In the genomic region with DNA sequence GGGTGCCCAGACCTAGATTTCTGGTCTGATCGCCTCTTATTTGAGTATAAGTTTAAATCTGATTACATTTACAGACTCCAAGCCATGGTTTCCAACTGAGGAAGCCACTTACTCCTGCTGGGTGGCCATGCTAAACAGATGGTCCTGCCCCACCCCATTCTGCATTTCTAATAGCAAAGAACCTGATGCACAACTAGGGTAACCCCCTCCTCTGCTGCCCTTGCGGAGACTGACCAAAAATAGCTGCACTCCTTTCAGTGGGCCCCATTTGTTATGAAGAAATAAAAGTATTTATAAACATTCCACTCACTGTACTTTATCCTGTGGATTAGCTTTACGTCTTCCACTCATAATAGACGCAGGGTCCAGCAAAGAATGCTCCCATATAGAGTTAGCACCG, we compare ENCODE assay signal across 19 cellular contexts. TPM values are rescaled to one million over a fixed set of nuclear protein-coding genes. Genes with fewer than 3 reads are reported as not detected.
DNase-seq lines count a peak whose midpoint lies in the region; ATAC-seq and TF ChIP-seq lines count a peak whose summit lies in the region.
"Had no signal": no experiment of that assay in that cellular context is flagged by ENCODE, and none has a peak within 500 bp of the region (broad histone marks: within the 10 kb centered on the region; RNA-seq: fewer than 3 reads in every experiment).

No MANE protein-coding gene starts in this region.

- H3K4me3 ChIP-seq in heart right ventricle (peak overlapping the region in 1 of 10 donors; percentile 9), mesenchymal stem cell (ENCODE audit: insufficient read depth in 1 of 2, low read depth in 1 of 2, low read length in 2 of 2) (no peak overlapping the region)
- H3K4me3 ChIP-seq: SJCRH30, tibial artery had no signal

- H3K9me3 ChIP-seq in heart right ventricle = no peaks in the 10 kb centered on the region
- H3K9me3 ChIP-seq in mesenchymal stem cell (ENCODE audit: control insufficient read depth, low read length) = no peaks in the 10 kb centered on the region
- H3K9me3 ChIP-seq: SJCRH30, tibial artery had no signal

- peaks cover 30% of the 10 kb centered on the region for H3K79me1 ChIP-seq in mesenchymal stem cell (replicated peaks; ENCODE audit: low read length, poor library complexity, severe bottlenecking)

- peaks cover 0 to 60% (median 31%) of the 10 kb centered on the region in 9 donors for H3K4me1 ChIP-seq in heart right ventricle
- no peaks in the 10 kb centered on the region for H3K4me1 ChIP-seq in mesenchymal stem cell (ENCODE audit: control insufficient read depth, insufficient read depth, low read depth, low read length)

- TF ChIP-seq CTCF in heart right ventricle (IDR thresholded peaks at IDR 0.05) = no peak
- no peak for TF ChIP-seq CTCF in activated B cell treated with CpG ODN at 0.5 μM for 24 hours (IDR thresholded peaks at IDR 0.05)

- H3K36me3 Mint-ChIP-seq in activated B cell treated with CpG ODN at 0.5 μM for 24 hours (ENCODE audit: low read depth) = peaks cover 59% of the 10 kb centered on the region

- H3K27ac Mint-ChIP-seq in activated B cell treated with CpG ODN at 0.5 μM for 24 hours = peak overlapping the region; percentile 14
- H3K27ac Mint-ChIP-seq: stimulated activated memory B cell treated with anti-CD40 and anti-IgM and Interleukin-4, amounts not matched to agents 10 μg/mL and 1 μg/mL and 100 μg/mL, for 72 hours; T-helper 1 cell treated with Interleukin-12 subunit alpha and Interleukin-12 subunit beta and Interleukin-4 antibody, amounts not matched to agents 30 μg/mL and 1 μg/mL, for 36 hours had no signal

- peak in 2 of 8 donors; percentile 9 to 33 for ATAC-seq in heart right ventricle
- ATAC-seq in activated B cell treated with CpG ODN at 0.5 μM for 24 hours (ENCODE audit: low read depth) = no peak
- no peak for ATAC-seq in HG02973 (IDR thresholded peaks at IDR 0.05; ENCODE audit: unreplicated experiment)
- ATAC-seq: esophagus mucosa; left lobe of liver; stimulated activated memory B cell treated with anti-CD40 and anti-IgM and Interleukin-4, amounts not matched to agents 10 μg/mL and 1 μg/mL and 100 μg/mL, for 72 hours had no signal

- no peak for DNase-seq in heart right ventricle
- DNase-seq in cardiac septum (ENCODE audit: low spot score) = no peak
- DNase-seq in activated B cell treated with CpG ODN at 0.5 μM for 24 hours = no peak
- DNase-seq in mesenchymal stem cell = peak; percentile 23
- DNase-seq in NCI-H1105 (lab: John Stamatoyannopoulos, UW) = no peak
- DNase-seq in NCI-H1417 (lab: John Stamatoyannopoulos, UW) = no peak
- DNase-seq: AML-193, amygdala, COR-L47, EL, NCI-H146, NCI-H748 treated with DMSO at 0.1 percent for 48 hours, SJCRH30, tibial artery had no signal

- H2AK5ac ChIP-seq in mesenchymal stem cell (ENCODE audit: low read length, severe bottlenecking) = no peak overlapping the region

- no peak overlapping the region for H3K4me2 ChIP-seq in mesenchymal stem cell (ENCODE audit: low read length, poor library complexity, severe bottlenecking)

- CTCF ChIA-PET in activated B cell treated with CpG ODN at 0.5 μM for 24 hours (lab: Charles Lee) = no interaction called here

- no peak overlapping the region for H4K8ac ChIP-seq in mesenchymal stem cell (ENCODE audit: low read length)

- H3K27me3 ChIP-seq in heart right ventricle (no peaks in the 10 kb centered on the region), mesenchymal stem cell (ENCODE audit: control insufficient read depth in 1 of 2, insufficient read depth in 1 of 2, low read length in 2 of 2) (no peaks in the 10 kb centered on the region)
- H3K27me3 ChIP-seq: SJCRH30, tibial artery had no signal

- H2BK120ac ChIP-seq in mesenchymal stem cell (ENCODE audit: low read depth, low read length) = no peak overlapping the region

- H2BK15ac ChIP-seq in mesenchymal stem cell (ENCODE audit: low read depth, poor library complexity, severe bottlenecking) = no peak overlapping the region

- no peak overlapping the region for H3K4ac ChIP-seq in mesenchymal stem cell (ENCODE audit: low read depth in 1 of 2, low read length in 2 of 2)

- no peak overlapping the region for H2BK12ac ChIP-seq in mesenchymal stem cell (ENCODE audit: low read length in 2 of 2)

- no peaks in the 10 kb centered on the region for H3K9me3 Mint-ChIP-seq in activated B cell treated with CpG ODN at 0.5 μM for 24 hours
- H3K9me3 Mint-ChIP-seq: stimulated activated memory B cell treated with anti-CD40 and anti-IgM and Interleukin-4, amounts not matched to agents 10 μg/mL and 1 μg/mL and 100 μg/mL, for 72 hours; T-helper 1 cell treated with Interleukin-12 subunit alpha and Interleukin-12 subunit beta and Interleukin-4 antibody, amounts not matched to agents 30 μg/mL and 1 μg/mL, for 36 hours had no signal

- no peak overlapping the region for H3K23ac ChIP-seq in mesenchymal stem cell (ENCODE audit: low read length in 2 of 2)

- intact Hi-C loops in heart right ventricle (cut with DNase I) = no loop called here
- intact Hi-C loops in cardiac septum (cut with DNase I) = no loop called here
- intact Hi-C loops in activated B cell treated with CpG ODN at 0.5 μM for 24 hours (cut with micrococcal nuclease) = no loop called here

- H3K4me3 Mint-ChIP-seq in activated B cell treated with CpG ODN at 0.5 μM for 24 hours = no peak overlapping the region
- H3K4me3 Mint-ChIP-seq: stimulated activated memory B cell treated with anti-CD40 and anti-IgM and Interleukin-4, amounts not matched to agents 10 μg/mL and 1 μg/mL and 100 μg/mL, for 72 hours; T-helper 1 cell treated with Interleukin-12 subunit alpha and Interleukin-12 subunit beta and Interleukin-4 antibody, amounts not matched to agents 30 μg/mL and 1 μg/mL, for 36 hours had no signal

- H3K4me1 Mint-ChIP-seq in activated B cell treated with CpG ODN at 0.5 μM for 24 hours = peaks cover 40% of the 10 kb centered on the region

- no peaks in the 10 kb centered on the region for H3K27me3 Mint-ChIP-seq in activated B cell treated with CpG ODN at 0.5 μM for 24 hours
- H3K27me3 Mint-ChIP-seq: stimulated activated memory B cell treated with anti-CD40 and anti-IgM and Interleukin-4, amounts not matched to agents 10 μg/mL and 1 μg/mL and 100 μg/mL, for 72 hours had no signal

- H3K36me3 ChIP-seq in heart right ventricle (peaks cover 0 to 87% (median 32%) of the 10 kb centered on the region in 9 donors), mesenchymal stem cell (ENCODE audit: control insufficient read depth in 1 of 2, insufficient read depth in 2 of 2, low read depth in 1 of 2, low read length in 2 of 2) (peaks cover 25 to 60% of the 10 kb centered on the region in 2 experiments)

- no peak overlapping the region for H4K91ac ChIP-seq in mesenchymal stem cell (ENCODE audit: low read length)

- H3K9ac ChIP-seq in mesenchymal stem cell (ENCODE audit: low read length) = no peak overlapping the region

- POLR2A ChIA-PET in activated B cell treated with CpG ODN at 0.5 μM for 24 hours (lab: Charles Lee) = interaction anchor here (0.6 to 1.3 kb wide), 3 partner anchors 11 to 442 kb away, joined by 3 to 4 read pairs (median 4); partner anchors contain the start of gene ANKRD13A

- no peak overlapping the region for H3K18ac ChIP-seq in mesenchymal stem cell (ENCODE audit: low read depth in 1 of 2, low read length in 2 of 2)

- 56 to 59% methylated on average over 5 of the region's 5 CpGs for WGBS in heart right ventricle, 2 donors
- 83% methylated on average over 4 of the region's 5 CpGs for WGBS in mesenchymal stem cell

- peak overlapping the region; percentile 44 for H2BK5ac ChIP-seq in mesenchymal stem cell (ENCODE audit: low read depth, low read length, poor library complexity, severe bottlenecking)

- no peak overlapping the region for H2AFZ ChIP-seq in mesenchymal stem cell (ENCODE audit: low read depth, low read length)

- no peak overlapping the region for H3K14ac ChIP-seq in mesenchymal stem cell (ENCODE audit: low read length in 2 of 2)

- H3K27ac ChIP-seq in heart right ventricle = peak overlapping the region in 9 of 10 donors; percentile 21 to 71 (median 44)
- H3K27ac ChIP-seq in mesenchymal stem cell (ENCODE audit: low read length, poor library complexity, severe bottlenecking) = no peak overlapping the region
- H3K27ac ChIP-seq: SJCRH30, tibial artery had no signal

RNA-seq across cellular contexts. Expression of gene GIT2, which starts 6.8 kb away (rescaled TPM):
- 10 to 100 TPM; 31.7 to 44.9 (median 40.1) TPM for total RNA-seq in heart right ventricle
- 10 to 100 TPM; 17.8 to 21.5 TPM for polyA plus RNA-seq in heart right ventricle
- total RNA-seq in cardiac septum = 31.2 TPM
- 89.2 and 107 TPM in 2 replicates for total RNA-seq in activated B cell treated with CpG ODN at 0.5 μM for 24 hours
- 25.2 TPM for polyA plus RNA-seq in mesenchymal stem cell (2013, experiment 1 of 2)
- 24.1 TPM for polyA plus RNA-seq in mesenchymal stem cell (2013, experiment 2 of 2)

RNA-seq across cellular contexts. Expression of gene ANKRD13A, which starts 9.8 kb away (rescaled TPM):
- total RNA-seq in heart right ventricle (10 to 100 TPM; 15.3 to 29.0 (median 18.6) TPM), cardiac septum (15.5 TPM), activated B cell treated with CpG ODN at 0.5 μM for 24 hours (121 and 135 TPM in 2 replicates)
- polyA plus RNA-seq in heart right ventricle = 10 to 100 TPM; 14.0 to 25.7 TPM
- 17.6 TPM for polyA plus RNA-seq in mesenchymal stem cell (2013, experiment 1 of 2)
- polyA plus RNA-seq in mesenchymal stem cell (2013, experiment 2 of 2) = 18.0 TPM

RNA-seq across cellular contexts. Expression of gene C12orf76, which starts 58.9 kb away (rescaled TPM):
- total RNA-seq in heart right ventricle (1 to 10 TPM; 3.7 to 8.3 (median 5.3) TPM), cardiac septum (6.4 TPM), activated B cell treated with CpG ODN at 0.5 μM for 24 hours (20.5 and 24.8 TPM in 2 replicates)
- 1 to 10 TPM; 5.9 to 7.8 TPM for polyA plus RNA-seq in heart right ventricle
- 10.6 TPM for polyA plus RNA-seq in mesenchymal stem cell (2013, experiment 1 of 2)
- 10.7 TPM for polyA plus RNA-seq in mesenchymal stem cell (2013, experiment 2 of 2)
